Comparison of ENCODE assay signal across 8 cellular contexts in the genomic region with DNA sequence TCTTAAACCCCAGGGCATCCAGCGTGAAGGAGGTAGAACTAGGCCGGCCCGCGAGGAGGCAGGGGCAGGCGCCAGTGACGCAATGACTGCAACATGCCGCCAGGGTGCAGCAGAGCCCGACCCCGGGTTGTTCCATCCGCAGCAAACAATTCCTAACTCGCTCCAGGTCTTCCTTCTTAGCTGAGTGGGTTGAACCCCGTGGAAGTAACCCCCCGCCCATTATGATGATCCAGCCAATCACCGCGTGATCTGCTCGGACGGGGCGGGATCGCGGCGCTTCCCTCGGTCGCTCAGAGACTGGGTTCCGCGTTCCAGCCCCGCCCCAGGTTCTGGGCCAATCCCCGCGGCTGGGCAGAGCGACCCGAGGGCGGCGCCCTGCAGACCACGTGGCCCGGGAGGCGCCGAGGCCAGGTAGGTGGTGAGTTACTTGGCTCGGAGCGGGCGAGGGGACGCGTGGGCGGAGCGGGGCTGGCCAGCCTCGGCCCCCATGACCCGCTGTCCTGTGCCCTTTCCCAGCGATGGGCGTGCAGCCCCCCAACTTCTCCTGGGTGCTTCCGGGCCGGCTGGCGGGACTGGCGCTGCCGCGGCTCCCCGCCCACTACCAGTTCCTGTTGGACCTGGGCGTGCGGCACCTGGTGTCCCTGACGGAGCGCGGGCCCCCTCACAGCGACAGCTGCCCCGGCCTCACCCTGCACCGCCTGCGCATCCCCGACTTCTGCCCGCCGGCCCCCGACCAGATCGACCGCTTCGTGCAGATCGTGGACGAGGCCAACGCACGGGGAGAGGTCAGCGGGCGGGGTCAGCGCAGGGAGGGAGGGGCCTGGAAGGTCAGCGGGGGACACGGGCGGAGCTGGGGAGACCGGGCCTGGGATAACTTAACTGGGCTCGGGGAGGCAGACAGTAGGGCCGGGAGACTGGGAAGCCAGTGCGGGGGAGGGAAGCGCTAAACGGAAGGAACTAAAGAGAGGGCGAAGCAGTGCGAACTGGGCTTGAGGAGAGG. TPM values are rescaled to one million over a fixed set of nuclear protein-coding genes. Genes with fewer than 3 reads are reported as not detected.
DNase-seq lines count a peak whose midpoint lies in the region; ATAC-seq and TF ChIP-seq lines count a peak whose summit lies in the region.

A gene (plus strand): TSS at position 380 of the 1,000 bp plus-strand sequence. CDS start 139 bp downstream, at position 519.

- no peaks in the 10 kb centered on the region for H3K27me3 Mint-ChIP-seq in activated T-cell treated with anti-CD3 and anti-CD28 coated beads, Interleukin-2, amount 50 U/mL, for 72 hours (ENCODE audit: low read depth)

- peak; percentile 86 for TF ChIP-seq RAD21 in Ishikawa (IDR thresholded peaks at IDR 0.05; ENCODE audit: low read depth)

- peak; percentile 100 for DNase-seq in DMS153 treated with DMSO at 0.1 percent for 48 hours (lab: John Stamatoyannopoulos, UW; ENCODE audit: unreplicated experiment)
- peak; percentile 93 to 98 for DNase-seq in PC-9
- DNase-seq in activated T-cell treated with anti-CD3 and anti-CD28 coated beads, Interleukin-2, amount 50 U/mL, for 72 hours, result peak; percentile 96
- peak; percentile 91 to 95 for DNase-seq in stimulated activated CD8-positive, alpha-beta memory T cell treated with anti-CD3 and anti-CD28 coated beads, Interleukin-7, amount 100 ng/mL, for 4 hours (ENCODE audit: low read depth in 2 of 2)

- H3K4me3 Mint-ChIP-seq in activated T-cell treated with anti-CD3 and anti-CD28 coated beads, Interleukin-2, amount 50 U/mL, for 72 hours, result peak within 1 kb of the TSS; percentile 69 to 82

- H3K36me3 Mint-ChIP-seq in activated T-cell treated with anti-CD3 and anti-CD28 coated beads, Interleukin-2, amount 50 U/mL, for 72 hours (ENCODE audit: insufficient read depth in 2 of 2), result no peaks in the 10 kb centered on the region

- peaks cover 4% of the 10 kb centered on the region; the same call in 1 of the 2 replicates for H3K79me2 ChIP-seq in PC-9 (ENCODE audit: low read depth)

- H3K27ac Mint-ChIP-seq in activated T-cell treated with anti-CD3 and anti-CD28 coated beads, Interleukin-2, amount 50 U/mL, for 72 hours, result no peak within 1 kb of the TSS

- POLR2A ChIA-PET in PC-9 (lab: Charles Lee; ENCODE audit: unreplicated experiment), result interaction anchor here (0.6 to 0.7 kb wide), 2 partner anchors 56 to 627 kb away, joined by 3 to 5 read pairs; no protein-coding TSS in a partner anchor

- no peaks in the 10 kb centered on the region for H3K9me3 ChIP-seq in PC-9 (ENCODE audit: insufficient read depth, low read depth)
- no peaks in the 10 kb centered on the region for H3K9me3 ChIP-seq in muscle layer of duodenum (ENCODE audit: control insufficient read depth in 1 of 2, low read length in 2 of 2)

- H3K36me3 ChIP-seq in PC-9 (ENCODE audit: low read depth) (no peaks in the 10 kb centered on the region), muscle layer of duodenum (ENCODE audit: control insufficient read depth in 1 of 2, insufficient read depth in 2 of 2, low read length in 2 of 2) (no peaks in the 10 kb centered on the region)

- H3K4me2 ChIP-seq in PC-9, result peak within 1 kb of the TSS; percentile 81

- BruUV-seq in PC-9 (replicated peaks; lab: Mats Ljungman, UMichigan), result no TSS peak

- peak; percentile 98 for ATAC-seq in GM21529 (IDR thresholded peaks at IDR 0.05; ENCODE audit: unreplicated experiment)
- peak; percentile 98 to 99 for ATAC-seq in activated T-cell treated with anti-CD3 and anti-CD28 coated beads, Interleukin-2, amount 50 U/mL, for 72 hours (replicated peaks in 1 of 2)
- peak; percentile 98 for ATAC-seq in esophagus mucosa

- H3K9me2 ChIP-seq in PC-9 (ENCODE audit: insufficient read depth), result no peaks in the 10 kb centered on the region

- intact Hi-C loops in PC-9 (cut with micrococcal nuclease; ENCODE audit: unreplicated experiment), result loop anchor here (1.0 to 10.0 kb wide), 10 partner anchors 18 to 646 kb away; a partner anchor contains a TSS

- peak within 1 kb of the TSS; percentile 77 for H3K4me3 ChIP-seq in PC-9
- H3K4me3 ChIP-seq in muscle layer of duodenum (ENCODE audit: low read depth in 1 of 2, low read length in 2 of 2), result peak within 1 kb of the TSS; percentile 57 to 93

- H3K4me1 ChIP-seq in PC-9 (replicated peaks; ENCODE audit: insufficient read depth) (peaks cover 4% of the 10 kb centered on the region; the same call in 1 of the 2 replicates), muscle layer of duodenum (ENCODE audit: control insufficient read depth in 1 of 2, insufficient read depth in 2 of 2, low read length in 2 of 2) (no peaks in the 10 kb centered on the region)

- H2AFZ ChIP-seq in PC-9, result peak within 1 kb of the TSS; percentile 88

- TF ChIP-seq EP300 in Ishikawa (IDR thresholded peaks at IDR 0.05; ENCODE audit: borderline replicate concordance), result peak; percentile 12; the same call in 1 of the 2 replicates

- no peaks in the 10 kb centered on the region for H4K20me1 ChIP-seq in PC-9 (ENCODE audit: insufficient read depth)

- H3K4me1 Mint-ChIP-seq in activated T-cell treated with anti-CD3 and anti-CD28 coated beads, Interleukin-2, amount 50 U/mL, for 72 hours (ENCODE audit: low read depth), result peaks cover 17% of the 10 kb centered on the region

- peak; percentile 82 for TF ChIP-seq CTCF in PC-9 (conservative IDR thresholded peaks at IDR 0.05)

- no peaks in the 10 kb centered on the region for H3K9me3 Mint-ChIP-seq in activated T-cell treated with anti-CD3 and anti-CD28 coated beads, Interleukin-2, amount 50 U/mL, for 72 hours

- H3K27me3 ChIP-seq in PC-9 (ENCODE audit: insufficient read depth, low read depth) (no peaks in the 10 kb centered on the region), muscle layer of duodenum (ENCODE audit: low read depth, low read length) (no peaks in the 10 kb centered on the region)

- H3K27ac ChIP-seq in PC-9 (no peak within 1 kb of the TSS; the same call in 1 of the 2 replicates), muscle layer of duodenum (ENCODE audit: low read length) (no peak within 1 kb of the TSS)

- no peaks in the 10 kb centered on the region for H3F3A ChIP-seq in PC-9 (ENCODE audit: insufficient read depth, low read depth)

- CTCF ChIA-PET in PC-9 (lab: Charles Lee), result interaction anchor here (0.7 to 1.9 kb wide), 7 partner anchors 17 to 227 kb away, joined by 3 to 6 read pairs (median 5); no protein-coding TSS in a partner anchor

TF ChIP-seq in Ishikawa, 13 proteins besides CTCF, POLR2A, EP300 and RAD21:
- TF ChIP-seq CREB1 (IDR thresholded peaks at IDR 0.05; ENCODE audit: low read depth) (0 out of 2 replicates have a peak, but pooled peaks have one; percentile 37), TEAD4 (IDR thresholded peaks at IDR 0.05) (peak; percentile 34; the same call in 1 of the 2 replicates), NFIC (IDR thresholded peaks at IDR 0.05) (peak; percentile 9; the same call in 1 of the 2 replicates), TAF1 (IDR thresholded peaks at IDR 0.05; ENCODE audit: low read depth) (peak; percentile 53), EGR1 (IDR thresholded peaks at IDR 0.05) (peak; percentile 97), CEBPB (IDR thresholded peaks at IDR 0.05) (peak; percentile 76), FOXM1 (IDR thresholded peaks at IDR 0.05; ENCODE audit: borderline replicate concordance, low read depth) (no peak), ZBTB7A (IDR thresholded peaks at IDR 0.05; ENCODE audit: low read depth) (peak; percentile 68; the same call in 1 of the 2 replicates), TCF12 (IDR thresholded peaks at IDR 0.05; ENCODE audit: low read depth) (peak; percentile 44; the same call in 1 of the 2 replicates), YY1 (IDR thresholded peaks at IDR 0.05; ENCODE audit: low read depth) (0 out of 2 replicates have a peak, but pooled peaks have one; percentile 25)
- TF ChIP-seq, protein P1, sequence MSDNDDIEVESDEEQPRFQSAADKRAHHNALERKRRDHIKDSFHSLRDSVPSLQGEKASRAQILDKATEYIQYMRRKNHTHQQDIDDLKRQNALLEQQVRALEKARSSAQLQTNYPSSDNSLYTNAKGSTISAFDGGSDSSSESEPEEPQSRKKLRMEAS (IDR thresholded peaks at IDR 0.05), result peak; percentile 99
- TF ChIP-seq, protein P2, sequence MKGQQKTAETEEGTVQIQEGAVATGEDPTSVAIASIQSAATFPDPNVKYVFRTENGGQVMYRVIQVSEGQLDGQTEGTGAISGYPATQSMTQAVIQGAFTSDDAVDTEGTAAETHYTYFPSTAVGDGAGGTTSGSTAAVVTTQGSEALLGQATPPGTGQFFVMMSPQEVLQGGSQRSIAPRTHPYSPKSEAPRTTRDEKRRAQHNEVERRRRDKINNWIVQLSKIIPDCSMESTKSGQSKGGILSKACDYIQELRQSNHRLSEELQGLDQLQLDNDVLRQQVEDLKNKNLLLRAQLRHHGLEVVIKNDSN (IDR thresholded peaks at IDR 0.05), result peak; percentile 96
- TF ChIP-seq, protein P3, sequence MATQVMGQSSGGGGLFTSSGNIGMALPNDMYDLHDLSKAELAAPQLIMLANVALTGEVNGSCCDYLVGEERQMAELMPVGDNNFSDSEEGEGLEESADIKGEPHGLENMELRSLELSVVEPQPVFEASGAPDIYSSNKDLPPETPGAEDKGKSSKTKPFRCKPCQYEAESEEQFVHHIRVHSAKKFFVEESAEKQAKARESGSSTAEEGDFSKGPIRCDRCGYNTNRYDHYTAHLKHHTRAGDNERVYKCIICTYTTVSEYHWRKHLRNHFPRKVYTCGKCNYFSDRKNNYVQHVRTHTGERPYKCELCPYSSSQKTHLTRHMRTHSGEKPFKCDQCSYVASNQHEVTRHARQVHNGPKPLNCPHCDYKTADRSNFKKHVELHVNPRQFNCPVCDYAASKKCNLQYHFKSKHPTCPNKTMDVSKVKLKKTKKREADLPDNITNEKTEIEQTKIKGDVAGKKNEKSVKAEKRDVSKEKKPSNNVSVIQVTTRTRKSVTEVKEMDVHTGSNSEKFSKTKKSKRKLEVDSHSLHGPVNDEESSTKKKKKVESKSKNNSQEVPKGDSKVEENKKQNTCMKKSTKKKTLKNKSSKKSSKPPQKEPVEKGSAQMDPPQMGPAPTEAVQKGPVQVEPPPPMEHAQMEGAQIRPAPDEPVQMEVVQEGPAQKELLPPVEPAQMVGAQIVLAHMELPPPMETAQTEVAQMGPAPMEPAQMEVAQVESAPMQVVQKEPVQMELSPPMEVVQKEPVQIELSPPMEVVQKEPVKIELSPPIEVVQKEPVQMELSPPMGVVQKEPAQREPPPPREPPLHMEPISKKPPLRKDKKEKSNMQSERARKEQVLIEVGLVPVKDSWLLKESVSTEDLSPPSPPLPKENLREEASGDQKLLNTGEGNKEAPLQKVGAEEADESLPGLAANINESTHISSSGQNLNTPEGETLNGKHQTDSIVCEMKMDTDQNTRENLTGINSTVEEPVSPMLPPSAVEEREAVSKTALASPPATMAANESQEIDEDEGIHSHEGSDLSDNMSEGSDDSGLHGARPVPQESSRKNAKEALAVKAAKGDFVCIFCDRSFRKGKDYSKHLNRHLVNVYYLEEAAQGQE (IDR thresholded peaks at IDR 0.05; ENCODE audit: low read depth), result no peak

RNA-seq across cellular contexts. Expression of the gene that starts here (rescaled TPM):
- total RNA-seq in PC-9 (2021) (33.1 and 50.4 TPM in 2 replicates), esophagus mucosa (62.4 TPM)
- total RNA-seq in activated T-cell treated with anti-CD3 and anti-CD28 coated beads, Interleukin-2, amount 50 U/mL, for 72 hours, result 10 to 100 TPM; 11.5 to 14.2 TPM
